Comparison of ENCODE assay signal across 1 cellular context in genomic region chr12:109544955-109545531, GRCh38.
TF ChIP-seq lines count a peak whose summit lies in the region.

No MANE protein-coding gene starts in this region.

TF ChIP-seq in SK-N-SH, 30 proteins besides CTCF, POLR2A, EP300 and RAD21 (continued from another document):
- no peak for TF ChIP-seq ZBTB33 (IDR thresholded peaks at IDR 0.05; ENCODE audit: borderline replicate concordance, low read depth)
- TF ChIP-seq RXRA (IDR thresholded peaks at IDR 0.05; ENCODE audit: borderline replicate concordance, low read depth), result no peak
- TF ChIP-seq TCF12 (IDR thresholded peaks at IDR 0.05), result no peak
- no peak for TF ChIP-seq NFIC (IDR thresholded peaks at IDR 0.05; ENCODE audit: borderline replicate concordance)
- TF ChIP-seq EZH2phosphoT487 (IDR thresholded peaks at IDR 0.05; ENCODE audit: borderline replicate concordance, low read depth), result no peak
- no peak for TF ChIP-seq GABPA (IDR thresholded peaks at IDR 0.05; ENCODE audit: low read depth)
TF ChIP-seq in SK-N-SH: peak in this region for 0.
